ENCODE assay signal across 1 cellular context in genomic region chr17:38824899-38825761, GRCh38.
TF ChIP-seq lines count a peak whose summit lies in the region.

Gene CWC25 (minus strand): TSS chr17:38825321. CDS start chr17:38825183, 138 bp downstream.

TF ChIP-seq in HepG2, 621 proteins besides CTCF, POLR2A, EP300 and RAD21 (continued from another document and continues in another):
- TF ChIP-seq CREBL2 (CRISPR knock-in tag; IDR thresholded peaks at IDR 0.05; ENCODE audit: borderline replicate concordance) (peak; percentile 72; the same call in 1 of the 2 replicates), ZBTB3 (CRISPR knock-in tag; IDR thresholded peaks at IDR 0.05; ENCODE audit: borderline replicate concordance, low read depth) (peak; percentile 98), GFI1 (CRISPR knock-in tag; IDR thresholded peaks at IDR 0.05; ENCODE audit: borderline replicate concordance) (peak; percentile 87), ZNF619 (CRISPR knock-in tag; IDR thresholded peaks at IDR 0.05) (peak; percentile 94), ZNF709 (CRISPR knock-in tag; IDR thresholded peaks at IDR 0.05) (no peak; the same call in 1 of the 2 replicates), GRHL1 (CRISPR knock-in tag; conservative IDR thresholded peaks at IDR 0.05) (no peak), ZNF256 (CRISPR knock-in tag; conservative IDR thresholded peaks at IDR 0.05) (no peak), TIGD3 (CRISPR knock-in tag; IDR thresholded peaks at IDR 0.05; ENCODE audit: borderline replicate concordance) (0 out of 2 replicates have a peak, but pooled peaks have one; percentile 23), ISL2 (CRISPR knock-in tag; IDR thresholded peaks at IDR 0.05) (peak; percentile 75), NR0B2 (CRISPR knock-in tag; IDR thresholded peaks at IDR 0.05) (peak; percentile 95), KLF11 (CRISPR knock-in tag; IDR thresholded peaks at IDR 0.05) (peak; percentile 98), ZNF577 (CRISPR knock-in tag; IDR thresholded peaks at IDR 0.05; ENCODE audit: borderline replicate concordance, low read depth) (no peak), STAT5B (CRISPR knock-in tag; IDR thresholded peaks at IDR 0.05) (peak; percentile 86; the same call in 1 of the 2 replicates), GPN1 (CRISPR knock-in tag; IDR thresholded peaks at IDR 0.05; ENCODE audit: borderline replicate concordance) (no peak; the same call in 1 of the 2 replicates), BORCS8-MEF2B (CRISPR knock-in tag; IDR thresholded peaks at IDR 0.05) (peak; percentile 75), RORA (CRISPR knock-in tag; IDR thresholded peaks at IDR 0.05) (no peak), ZNF570 (CRISPR knock-in tag; IDR thresholded peaks at IDR 0.05; ENCODE audit: borderline replicate concordance) (no peak), ZEB1 (IDR thresholded peaks at IDR 0.05; ENCODE audit: insufficient replicate concordance, low read depth) (no peak), SRF (IDR thresholded peaks at IDR 0.05; ENCODE audit: low read depth, low read length) (peak; percentile 97), SCMH1 (CRISPR knock-in tag; IDR thresholded peaks at IDR 0.05; ENCODE audit: borderline replicate concordance) (no peak), TCF7L2 (IDR thresholded peaks at IDR 0.05; ENCODE audit: low read depth, low read length) (no peak), ZNF672 (CRISPR knock-in tag; IDR thresholded peaks at IDR 0.05) (no peak), KDM6A (CRISPR knock-in tag; IDR thresholded peaks at IDR 0.05; ENCODE audit: low read depth) (0 out of 2 replicates have a peak, but pooled peaks have one; percentile 7), ZSCAN31 (CRISPR knock-in tag; IDR thresholded peaks at IDR 0.05; ENCODE audit: low read depth) (no peak; the same call in none of the 2 replicates), ZNF326 (CRISPR knock-in tag; IDR thresholded peaks at IDR 0.05; ENCODE audit: borderline replicate concordance) (no peak), SAFB2 (CRISPR knock-in tag; IDR thresholded peaks at IDR 0.05; ENCODE audit: borderline replicate concordance, low read depth) (peak; percentile 91), POGK (CRISPR knock-in tag; conservative IDR thresholded peaks at IDR 0.05) (peak; percentile 69), ZFP1 (CRISPR knock-in tag; IDR thresholded peaks at IDR 0.05) (peak; percentile 83; the same call in 1 of the 2 replicates), IRF9 (CRISPR knock-in tag; IDR thresholded peaks at IDR 0.05; ENCODE audit: borderline replicate concordance) (peak; percentile 93; the same call in 1 of the 2 replicates), CHCHD3 (CRISPR knock-in tag; IDR thresholded peaks at IDR 0.05) (no peak), ZBTB49 (CRISPR knock-in tag; IDR thresholded peaks at IDR 0.05; ENCODE audit: borderline replicate concordance) (peak; percentile 63; the same call in 1 of the 2 replicates), ZNF547 (CRISPR knock-in tag; IDR thresholded peaks at IDR 0.05) (peak; percentile 96), ETV5 (CRISPR knock-in tag; IDR thresholded peaks at IDR 0.05; ENCODE audit: borderline replicate concordance) (peak; percentile 95), TP53 (CRISPR knock-in tag; conservative IDR thresholded peaks at IDR 0.05) (no peak; the same call in 1 of the 2 replicates), ZFAT (CRISPR knock-in tag; conservative IDR thresholded peaks at IDR 0.05) (no peak), ZKSCAN1 (IDR thresholded peaks at IDR 0.05; ENCODE audit: low read length) (peak; percentile 95), ZNF33B (CRISPR knock-in tag; IDR thresholded peaks at IDR 0.05) (peak; percentile 88), MAFK (conservative IDR thresholded peaks at IDR 0.05 in 1 of 2, IDR thresholded peaks at IDR 0.05 in 1 of 2; ENCODE audit: low read length in 2 of 2) (peak; percentile 79 to 92), NCOA2 (CRISPR knock-in tag; IDR thresholded peaks at IDR 0.05) (peak; percentile 67; the same call in 1 of the 2 replicates), BATF2 (CRISPR knock-in tag; IDR thresholded peaks at IDR 0.05) (0 out of 2 replicates have a peak, but pooled peaks have one; percentile 57), XRCC5 (optimal IDR thresholded peaks at IDR 0.05; ENCODE audit: low read length) (peak; percentile 59), SALL2 (CRISPR knock-in tag; IDR thresholded peaks at IDR 0.05) (peak; percentile 86), ZNF580 (CRISPR knock-in tag; IDR thresholded peaks at IDR 0.05; ENCODE audit: borderline replicate concordance, low read depth) (peak; percentile 95; the same call in 1 of the 2 replicates), ZNF781 (CRISPR knock-in tag; IDR thresholded peaks at IDR 0.05; ENCODE audit: borderline replicate concordance, not compliant biosample characterization) (peak; percentile 92), LCORL (IDR thresholded peaks at IDR 0.05) (peak; percentile 64), LCORL (CRISPR knock-in tag; IDR thresholded peaks at IDR 0.05) (peak; percentile 88), FOXO1 (CRISPR knock-in tag; IDR thresholded peaks at IDR 0.05) (peak; percentile 88; the same call in 1 of the 2 replicates), ZSCAN5A (CRISPR knock-in tag; IDR thresholded peaks at IDR 0.05; ENCODE audit: borderline replicate concordance) (peak; percentile 63; the same call in 1 of the 2 replicates), HNRNPLL (IDR thresholded peaks at IDR 0.05; ENCODE audit: low read depth, low read length, poor library complexity, severe bottlenecking) (peak; percentile 60), SP140L (CRISPR knock-in tag; IDR thresholded peaks at IDR 0.05; ENCODE audit: borderline replicate concordance) (no peak; the same call in 1 of the 2 replicates), ZNF280D (CRISPR knock-in tag; IDR thresholded peaks at IDR 0.05) (peak; percentile 85)
